8 cellular contexts compared by ENCODE assay signal in the genomic region with DNA sequence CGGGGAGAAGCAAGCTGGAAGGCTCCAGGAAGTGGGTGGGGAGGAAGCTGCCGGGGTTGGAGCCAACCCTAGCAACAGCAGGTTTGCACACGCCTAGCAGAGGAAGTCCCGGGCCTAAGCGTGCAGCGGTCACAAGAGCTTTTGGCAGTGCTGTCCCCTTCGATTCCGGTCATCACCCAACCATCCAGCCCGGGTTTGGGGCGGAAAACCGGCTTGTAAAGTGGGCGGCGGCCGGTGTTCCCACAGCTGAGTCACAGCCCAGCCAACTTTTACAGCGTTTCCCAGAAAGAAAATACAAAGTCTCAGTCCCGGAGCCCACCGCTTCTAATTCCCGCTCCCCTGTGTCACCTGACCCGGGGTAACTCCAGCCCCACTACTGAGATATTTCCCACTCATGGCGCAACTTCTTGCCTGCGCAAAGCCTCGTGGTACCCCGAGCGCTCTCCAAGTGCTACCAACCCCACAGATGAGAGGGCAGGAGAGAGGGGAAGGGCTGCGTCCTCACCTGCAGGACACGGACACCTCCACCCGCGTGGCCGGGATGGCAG. TPM values are rescaled to one million over a fixed set of nuclear protein-coding genes. Genes with fewer than 3 reads are reported as not detected.
A peak's percentile ranks its signal among the peaks of the same experiment; 100 is the strongest.
DNase-seq lines count a peak whose midpoint lies in the region; ATAC-seq and TF ChIP-seq lines count a peak whose summit lies in the region.

No MANE protein-coding gene starts in this region.

- H3K4me3 ChIP-seq in HUES64 (ENCODE audit: low read length): peak overlapping the region; percentile 78
- peak overlapping the region; percentile 59 to 95 (median 78) for H3K4me3 ChIP-seq in liver (ENCODE audit: low read depth in 1 of 3, low read length in 3 of 3)

- H3K27ac ChIP-seq in HUES64 (ENCODE audit: low read depth, low read length) (no peak overlapping the region; the same call in 1 of the 2 replicates), liver (ENCODE audit: low read depth in 1 of 2, low read length in 2 of 2) (peak overlapping the region; percentile 92 to 99)

- no peaks in the 10 kb centered on the region for H3K36me3 Mint-ChIP-seq in activated CD4-positive, alpha-beta T cell treated with anti-CD3 and anti-CD28 coated beads for 36 hours (ENCODE audit: low read depth)
- peaks cover 28% of the 10 kb centered on the region for H3K36me3 Mint-ChIP-seq in dendritic cell treated with granulocyte-macrophage colony-stimulating factor and Interleukin-4, amounts not matched to agents 40 ng/mL and 50 ng/mL, for 4 days (ENCODE audit: low read depth)

- peak in 1 of 2 donors; percentile 53 for TF ChIP-seq RAD21 in liver (IDR thresholded peaks at IDR 0.05)

- peak overlapping the region; percentile 93 for H3K27ac Mint-ChIP-seq in activated CD4-positive, alpha-beta T cell treated with anti-CD3 and anti-CD28 coated beads for 36 hours
- H3K27ac Mint-ChIP-seq in dendritic cell treated with granulocyte-macrophage colony-stimulating factor and Interleukin-4, amounts not matched to agents 40 ng/mL and 50 ng/mL, for 4 days: peak overlapping the region; percentile 99

- CTCF ChIA-PET in activated CD4-positive, alpha-beta T cell treated with anti-CD3 and anti-CD28 coated beads for 36 hours (lab: Charles Lee): interaction anchor here (0.7 to 3.7 kb wide), 3 partner anchors 9 to 470 kb away, joined by 3 to 23 read pairs (median 3); no protein-coding TSS in a partner anchor

- H3K4me1 ChIP-seq in HUES64 (ENCODE audit: insufficient read depth, low read length) (peaks cover 19% of the 10 kb centered on the region), liver (ENCODE audit: control insufficient read depth in 4 of 4, insufficient read depth in 4 of 4, low read length in 3 of 4) (peaks cover 6 to 23% (median 13%) of the 10 kb centered on the region in 4 donors)

- H3K27me3 ChIP-seq in HUES64 (ENCODE audit: insufficient read depth, low read length) (peaks cover 16% of the 10 kb centered on the region), liver (ENCODE audit: control insufficient read depth in 4 of 4, insufficient read depth in 4 of 4, low read length in 3 of 4) (no peaks in the 10 kb centered on the region)

- intact Hi-C loops in activated CD4-positive, alpha-beta T cell treated with anti-CD3 and anti-CD28 coated beads for 36 hours (cut with DNase I, micrococcal nuclease): loop anchor here (1.0 to 10.0 kb wide), 8 partner anchors 128 to 1200 kb away; partner anchors contain the start of genes ALG10B (in 1 of the 2) and SLC2A13 (in 1 of the 2)
- intact Hi-C loops in dendritic cell treated with granulocyte-macrophage colony-stimulating factor and Interleukin-4, amounts not matched to agents 40 ng/mL and 50 ng/mL, for 4 days (cut with micrococcal nuclease): loop anchor here (2.0 kb wide), 1 partner anchor 588 kb away; the partner anchor contains the start of gene ALG10B

- peak overlapping the region; percentile 84 for H3K4me3 Mint-ChIP-seq in activated CD4-positive, alpha-beta T cell treated with anti-CD3 and anti-CD28 coated beads for 36 hours
- peak overlapping the region; percentile 98 for H3K4me3 Mint-ChIP-seq in dendritic cell treated with granulocyte-macrophage colony-stimulating factor and Interleukin-4, amounts not matched to agents 40 ng/mL and 50 ng/mL, for 4 days

- under 1% methylated on average over 29 of the region's 29 CpGs for WGBS in HUES64
- under 1% methylated on average over 29 of the region's 29 CpGs for WGBS in liver

- H3K9ac ChIP-seq in HUES64 (ENCODE audit: low read depth, low read length) (peak overlapping the region; percentile 55), liver (ENCODE audit: low read depth in 1 of 2, low read length in 2 of 2) (peak overlapping the region; percentile 75 to 97)

- POLR2A ChIA-PET in activated CD4-positive, alpha-beta T cell treated with anti-CD3 and anti-CD28 coated beads for 36 hours (lab: Charles Lee): interaction anchor here (0.7 to 0.8 kb wide), 2 partner anchors 9 to 53 kb away, joined by 3 to 4 read pairs; no protein-coding TSS in a partner anchor

- in situ Hi-C loops in G401 (cut with HindIII; ENCODE audit: low sequenced_read_pairs): no loop called here

- peak; percentile 71 for ATAC-seq in GM21723 (IDR thresholded peaks at IDR 0.05; ENCODE audit: unreplicated experiment)
- peak; percentile 67 for ATAC-seq in activated CD4-positive, alpha-beta T cell treated with anti-CD3 and anti-CD28 coated beads for 36 hours

- H3K9me3 ChIP-seq in HUES64 (ENCODE audit: insufficient read depth, low read depth, low read length): no peaks in the 10 kb centered on the region
- H3K9me3 ChIP-seq in liver (ENCODE audit: control insufficient read depth in 4 of 4, low read length in 3 of 4): no peaks in the 10 kb centered on the region

- peak; percentile 41 for DNase-seq in G401 (ENCODE audit: low spot score)
- peak; percentile 72 for DNase-seq in activated CD4-positive, alpha-beta T cell treated with anti-CD3 and anti-CD28 coated beads for 36 hours
- DNase-seq in stimulated activated CD4-positive, alpha-beta T cell treated with anti-CD3 and anti-CD28 coated beads, Interleukin-4, amount 100 ng/mL, for 1 hour: peak; percentile 36
- no peak for DNase-seq in NCI-H2107 (lab: John Stamatoyannopoulos, UW)

- no peak for TF ChIP-seq CTCF in liver (IDR thresholded peaks at IDR 0.05; ENCODE audit: low read depth, low read length, missing input control)

- H3K36me3 ChIP-seq in HUES64 (ENCODE audit: insufficient read depth, low read length) (no peaks in the 10 kb centered on the region), liver (ENCODE audit: control insufficient read depth in 4 of 4, insufficient read depth in 3 of 4, low read depth in 1 of 4, low read length in 3 of 4) (no peaks in the 10 kb centered on the region)

- peaks cover 10% of the 10 kb centered on the region for H3K27me3 Mint-ChIP-seq in activated CD4-positive, alpha-beta T cell treated with anti-CD3 and anti-CD28 coated beads for 36 hours
- H3K27me3 Mint-ChIP-seq in dendritic cell treated with granulocyte-macrophage colony-stimulating factor and Interleukin-4, amounts not matched to agents 40 ng/mL and 50 ng/mL, for 4 days: no peaks in the 10 kb centered on the region

- peaks cover 30% of the 10 kb centered on the region for H3K4me1 Mint-ChIP-seq in activated CD4-positive, alpha-beta T cell treated with anti-CD3 and anti-CD28 coated beads for 36 hours
- peaks cover 44% of the 10 kb centered on the region for H3K4me1 Mint-ChIP-seq in dendritic cell treated with granulocyte-macrophage colony-stimulating factor and Interleukin-4, amounts not matched to agents 40 ng/mL and 50 ng/mL, for 4 days (ENCODE audit: low read depth)

- no peaks in the 10 kb centered on the region for H3K9me3 Mint-ChIP-seq in activated CD4-positive, alpha-beta T cell treated with anti-CD3 and anti-CD28 coated beads for 36 hours (ENCODE audit: low read depth)
- H3K9me3 Mint-ChIP-seq in dendritic cell treated with granulocyte-macrophage colony-stimulating factor and Interleukin-4, amounts not matched to agents 40 ng/mL and 50 ng/mL, for 4 days: no peaks in the 10 kb centered on the region

TF ChIP-seq in liver, 16 proteins besides CTCF, POLR2A, EP300 and RAD21 (continues in another document):
- TF ChIP-seq, protein P1, sequence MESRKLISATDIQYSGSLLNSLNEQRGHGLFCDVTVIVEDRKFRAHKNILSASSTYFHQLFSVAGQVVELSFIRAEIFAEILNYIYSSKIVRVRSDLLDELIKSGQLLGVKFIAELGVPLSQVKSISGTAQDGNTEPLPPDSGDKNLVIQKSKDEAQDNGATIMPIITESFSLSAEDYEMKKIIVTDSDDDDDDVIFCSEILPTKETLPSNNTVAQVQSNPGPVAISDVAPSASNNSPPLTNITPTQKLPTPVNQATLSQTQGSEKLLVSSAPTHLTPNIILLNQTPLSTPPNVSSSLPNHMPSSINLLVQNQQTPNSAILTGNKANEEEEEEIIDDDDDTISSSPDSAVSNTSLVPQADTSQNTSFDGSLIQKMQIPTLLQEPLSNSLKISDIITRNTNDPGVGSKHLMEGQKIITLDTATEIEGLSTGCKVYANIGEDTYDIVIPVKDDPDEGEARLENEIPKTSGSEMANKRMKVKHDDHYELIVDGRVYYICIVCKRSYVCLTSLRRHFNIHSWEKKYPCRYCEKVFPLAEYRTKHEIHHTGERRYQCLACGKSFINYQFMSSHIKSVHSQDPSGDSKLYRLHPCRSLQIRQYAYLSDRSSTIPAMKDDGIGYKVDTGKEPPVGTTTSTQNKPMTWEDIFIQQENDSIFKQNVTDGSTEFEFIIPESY (IDR thresholded peaks at IDR 0.05): peak; percentile 60
- peak; percentile 56 for TF ChIP-seq YY1 (IDR thresholded peaks at IDR 0.05)
- TF ChIP-seq REST (IDR thresholded peaks at IDR 0.05): peak; percentile 23
- TF ChIP-seq RXRA (IDR thresholded peaks at IDR 0.05): peak in 1 of 2 donors; percentile 50
- peak; percentile 19 for TF ChIP-seq FOXA2 (IDR thresholded peaks at IDR 0.05)
- peak; percentile 85 to 91 for TF ChIP-seq EGR1 (IDR thresholded peaks at IDR 0.05; ENCODE audit: low read depth in 2 of 2)
- TF ChIP-seq JUND (IDR thresholded peaks at IDR 0.05): peak; percentile 25 to 44

RNA-seq across cellular contexts. Expression of gene CPNE8, which starts 0.4 kb away (rescaled TPM):
- total RNA-seq in G401 (2014; rRNA removed; shearing (Covaris generic)): 12.7 and 16.1 TPM in 2 replicates
- polyA plus RNA-seq in HUES64 (2013, experiment 1 of 2): 3.7 TPM
- polyA plus RNA-seq in HUES64 (2013, experiment 2 of 2): 4.6 TPM
- 1 to 10 TPM; 3.0 to 4.6 TPM for total RNA-seq in activated CD4-positive, alpha-beta T cell treated with anti-CD3 and anti-CD28 coated beads for 36 hours
- 10 to 100 TPM in 1 of 2 donors, 1 to 10 TPM in 1; 4.2 to 17.3 TPM for total RNA-seq in liver
- polyA plus RNA-seq in liver: 10 to 100 TPM in 1 of 2 donors, 1 to 10 TPM in 1; 4.5 to 27.4 TPM
